ENCODE assay signal across 10 cellular contexts in the genomic region with DNA sequence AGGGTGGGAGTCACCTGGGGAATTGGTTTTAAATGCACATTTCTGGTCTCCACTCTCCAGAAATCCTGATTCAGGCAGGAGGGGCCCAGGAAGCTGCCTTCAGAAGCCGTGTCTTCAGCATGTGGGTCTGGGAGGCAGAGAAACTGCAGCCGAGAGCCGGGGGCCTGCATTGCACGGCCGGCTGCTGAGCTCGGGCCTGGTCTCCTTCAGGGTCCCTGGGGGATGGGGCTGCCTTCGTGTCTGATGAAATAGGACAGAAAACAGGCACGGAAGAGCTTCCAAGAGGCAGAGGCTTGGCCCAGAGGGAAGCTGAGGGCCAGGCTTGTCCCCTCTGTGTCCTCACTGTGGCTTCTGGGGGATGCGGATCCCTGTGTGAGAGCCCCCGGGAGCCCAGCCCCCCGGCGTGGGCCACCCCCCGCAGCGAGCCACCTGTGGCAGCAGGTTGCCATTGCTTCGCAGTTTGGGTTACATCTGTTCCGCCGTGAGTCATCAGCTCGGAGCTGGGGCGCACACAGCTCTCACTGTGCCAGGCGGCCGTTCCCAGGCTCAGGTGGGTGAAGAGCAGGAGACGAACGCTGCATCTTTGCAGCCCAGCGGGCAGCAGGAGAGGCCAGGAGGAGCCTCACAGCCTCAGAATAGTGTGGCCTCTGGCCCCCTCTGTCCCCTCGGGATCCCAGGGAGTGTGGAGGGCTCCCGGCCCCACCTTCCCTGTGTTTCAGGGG.
"Had no signal": no experiment of that assay in that cellular context is flagged by ENCODE, and none has a peak within 500 bp of the region (broad histone marks: within the 10 kb centered on the region; RNA-seq: fewer than 3 reads in every experiment).

No MANE protein-coding gene starts in this region.

- H3K27me3 ChIP-seq: brain microvascular endothelial cell, sigmoid colon had no signal

- H3K9me3 ChIP-seq: sigmoid colon had no signal

- H3K27ac ChIP-seq: brain microvascular endothelial cell, sigmoid colon had no signal

- H3K4me3 ChIP-seq: sigmoid colon had no signal

- DNase-seq: activated CD4-positive, alpha-beta memory T cell treated with anti-CD3 and anti-CD28 coated beads for 36 hours; activated gamma-delta T cell treated with Interleukin-2 at 50 U/mL for 16 hours; activated naive CD8-positive, alpha-beta T cell treated with anti-CD3 and anti-CD28 coated beads for 36 hours; activated T-cell treated with anti-CD3 and anti-CD28 coated beads, Interleukin-2, amount 50 U/mL, for 72 hours; brain microvascular endothelial cell; dermis blood vessel endothelial cell; left colon; mammary epithelial cell; sigmoid colon; stimulated activated naive CD4-positive, alpha-beta T cell treated with Interleukin-2 at 50 U/mL for 16 hours had no signal

- H3K36me3 ChIP-seq: brain microvascular endothelial cell, sigmoid colon had no signal
